8 cellular contexts compared by ENCODE assay signal in the genomic region with DNA sequence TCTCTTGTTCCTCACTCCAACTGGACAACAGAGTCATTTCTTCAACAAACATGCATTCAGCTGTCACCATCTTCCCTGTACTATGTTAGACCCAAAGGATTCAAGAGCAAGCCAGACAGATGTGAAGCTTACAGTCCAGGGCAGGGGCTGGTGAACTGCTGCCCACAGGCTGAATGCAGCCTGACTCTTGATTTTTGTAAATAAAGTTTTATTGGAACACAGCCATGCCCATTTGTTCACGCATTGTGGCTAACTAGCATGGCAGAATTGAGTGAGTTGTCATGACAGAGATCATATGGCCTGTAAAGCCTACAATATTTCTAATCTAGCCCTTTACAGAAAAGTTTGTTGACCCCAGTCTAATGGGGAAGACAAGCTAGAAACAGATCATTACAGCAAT.
"Had no signal": no experiment of that assay in that cellular context is flagged by ENCODE, and none has a peak within 500 bp of the region (broad histone marks: within the 10 kb centered on the region; RNA-seq: fewer than 3 reads in every experiment).

No MANE protein-coding gene starts in this region.

- H3K9me3 Mint-ChIP-seq: IgD-negative memory B cell had no signal

- H3K9ac ChIP-seq: GM23248 had no signal

- H3K9me3 ChIP-seq: HAP-1 had no signal

- H3K27ac ChIP-seq: GM23248 had no signal

- H3K27ac Mint-ChIP-seq: HFFc6, IgD-negative memory B cell had no signal

- H3K4me1 Mint-ChIP-seq: IgD-negative memory B cell had no signal

- DNase-seq: GM23248, GOT3, H7, HFFc6, KG1 had no signal

- H2AFZ ChIP-seq: GM23248 had no signal

- H3K36me3 ChIP-seq: HAP-1 had no signal

- H3K4me3 Mint-ChIP-seq: HFFc6 had no signal

- H3K4me3 ChIP-seq: GM23248, HAP-1 had no signal

- FAIRE-seq: HTR-8/SVneo had no signal
